In the genomic region with DNA sequence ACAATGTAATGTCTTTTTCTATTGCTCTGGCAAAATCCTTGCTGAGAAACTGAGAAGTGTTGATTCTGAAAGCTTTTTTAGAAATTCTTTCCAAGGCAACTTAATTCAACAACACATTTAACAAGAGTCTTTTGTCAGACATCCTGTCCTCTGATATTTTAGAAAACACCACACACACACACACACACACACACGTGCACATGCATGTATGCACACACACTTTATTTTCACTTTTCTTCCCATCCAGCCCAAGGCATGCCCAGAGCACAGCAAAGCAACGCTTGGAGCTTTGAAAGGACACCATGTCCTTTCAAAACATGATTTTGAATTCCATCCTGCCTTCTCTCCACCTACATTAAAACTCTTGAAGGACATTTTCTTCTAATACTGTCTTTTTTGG, we compare ENCODE assay signal across 23 cellular contexts.
DNase-seq lines count a peak whose midpoint lies in the region; ATAC-seq and TF ChIP-seq lines count a peak whose summit lies in the region.
"Had no signal": no experiment of that assay in that cellular context is flagged by ENCODE, and none has a peak within 500 bp of the region (broad histone marks: within the 10 kb centered on the region; RNA-seq: fewer than 3 reads in every experiment).

No MANE protein-coding gene starts in this region.

- peaks cover 6% of the 10 kb centered on the region; the same call in 1 of the 2 replicates for H3K9me2 ChIP-seq in GM23338 (ENCODE audit: insufficient read depth)

- TF ChIP-seq POLR2A in lower leg skin (IDR thresholded peaks at IDR 0.05): no peak

- H2AFZ ChIP-seq in ACC112 (ENCODE audit: low read length, unreplicated experiment): peak overlapping the region; percentile 78
- 0 out of 2 replicates have a peak overlapping the region, but pooled peaks have one; percentile 52 for H2AFZ ChIP-seq in GM23338

- no peaks in the 10 kb centered on the region for H3F3A ChIP-seq in GM23338 (replicated peaks; ENCODE audit: low read depth)

- WGBS in lower leg skin, 2 donors: 76 to 82% methylated on average over 2 of the region's 2 CpGs

- no peak overlapping the region for H3K27ac Mint-ChIP-seq in GM23338
- peak overlapping the region; percentile 26 for H3K27ac Mint-ChIP-seq in activated T-helper 17 cell treated with anti-CD3 and anti-CD28 coated beads, Interleukin-2, amount 50 U/mL, for 72 hours
- H3K27ac Mint-ChIP-seq: activated naive CD8-positive, alpha-beta T cell had no signal

- intact Hi-C loops in lower leg skin (cut with DNase I; ENCODE audit: low total_unique reads): no loop called here

- ATAC-seq in GM23338 (no peak), GM18909 (IDR thresholded peaks at IDR 0.05; ENCODE audit: poor library complexity, unreplicated experiment) (no peak), GM19397 (IDR thresholded peaks at IDR 0.05; ENCODE audit: unreplicated experiment) (no peak)
- ATAC-seq in activated T-helper 17 cell treated with anti-CD3 and anti-CD28 coated beads, Interleukin-2, amount 50 U/mL, for 72 hours (replicated peaks): no peak
- ATAC-seq: HCT116 had no signal

- no peaks in the 10 kb centered on the region for H3K9me3 Mint-ChIP-seq in GM23338
- no peaks in the 10 kb centered on the region for H3K9me3 Mint-ChIP-seq in activated T-helper 17 cell treated with anti-CD3 and anti-CD28 coated beads, Interleukin-2, amount 50 U/mL, for 72 hours

- no peak overlapping the region for H3K4me2 ChIP-seq in GM23338

- H3K79me2 ChIP-seq in ACC112 (ENCODE audit: control insufficient read depth, insufficient read depth, low read length, unreplicated experiment) (no peaks in the 10 kb centered on the region), GM23338 (replicated peaks; ENCODE audit: insufficient read depth) (no peaks in the 10 kb centered on the region)

- H3K4me3 ChIP-seq in ACC112 (ENCODE audit: low read depth, low read length) (peak overlapping the region; percentile 61), GM23338 (no peak overlapping the region), neutrophil (ENCODE audit: low read depth in 1 of 2, low read length in 1 of 2) (no peak overlapping the region), lower leg skin (ENCODE audit: low read depth, poor library complexity, severe bottlenecking) (no peak overlapping the region)
- H3K4me3 ChIP-seq: lung, uterus had no signal

- DNase-seq in GM23338 (ENCODE audit: low spot score): no peak
- DNase-seq in lower leg skin (ENCODE audit: low spot score in 2 of 2): no peak
- no peak for DNase-seq in effector CD8-positive, alpha-beta T cell (lab: John Stamatoyannopoulos, UW)
- DNase-seq: BE2C; caudate nucleus; dermis blood vessel endothelial cell; DMS79 treated with DMSO at 0.1 percent for 48 hours; kidney; MM.1S; NCI-H146; NCI-H524 treated with DMSO at 0.1 percent for 48 hours; small intestine; stimulated activated CD4-positive, alpha-beta T cell treated with anti-CD3 and anti-CD28 coated beads, Interleukin-1b, Interleukin-23, amount 100 ng/mL, for 48 hours; uterus had no signal

- no peaks in the 10 kb centered on the region for H3K36me3 Mint-ChIP-seq in GM23338 (ENCODE audit: low read depth)
- no peaks in the 10 kb centered on the region for H3K36me3 Mint-ChIP-seq in activated T-helper 17 cell treated with anti-CD3 and anti-CD28 coated beads, Interleukin-2, amount 50 U/mL, for 72 hours (ENCODE audit: low read depth)
- H3K36me3 Mint-ChIP-seq: activated naive CD8-positive, alpha-beta T cell had no signal

- H3K27ac ChIP-seq in ACC112 (ENCODE audit: low read depth, low read length) (no peak overlapping the region), GM23338 (ENCODE audit: low read depth) (no peak overlapping the region), neutrophil (peak overlapping the region; percentile 67)
- H3K27ac ChIP-seq: ascending aorta, uterus had no signal

- H3K4me3 Mint-ChIP-seq in GM23338: no peak overlapping the region
- H3K4me3 Mint-ChIP-seq in activated T-helper 17 cell treated with anti-CD3 and anti-CD28 coated beads, Interleukin-2, amount 50 U/mL, for 72 hours: peak overlapping the region; percentile 40
- H3K4me3 Mint-ChIP-seq: activated naive CD8-positive, alpha-beta T cell had no signal

- H3K27me3 ChIP-seq in ACC112 (ENCODE audit: insufficient read depth, low read length) (no peaks in the 10 kb centered on the region), GM23338 (ENCODE audit: insufficient read depth) (no peaks in the 10 kb centered on the region), neutrophil (no peaks in the 10 kb centered on the region)
- H3K27me3 ChIP-seq: ascending aorta, BE2C, uterus had no signal

- H3K36me3 ChIP-seq in ACC112 (ENCODE audit: insufficient read depth, low read length) (no peaks in the 10 kb centered on the region), GM23338 (ENCODE audit: insufficient read depth) (no peaks in the 10 kb centered on the region), neutrophil (no peaks in the 10 kb centered on the region)
- H3K36me3 ChIP-seq: ascending aorta, BE2C, uterus had no signal

- no peaks in the 10 kb centered on the region for H4K20me1 ChIP-seq in GM23338 (replicated peaks; ENCODE audit: insufficient read depth)

- peaks cover 2% of the 10 kb centered on the region for H3K27me3 Mint-ChIP-seq in GM23338 (ENCODE audit: insufficient read depth, low read depth, poor library complexity)
- peaks cover 24% of the 10 kb centered on the region for H3K27me3 Mint-ChIP-seq in activated T-helper 17 cell treated with anti-CD3 and anti-CD28 coated beads, Interleukin-2, amount 50 U/mL, for 72 hours

- no peak for TF ChIP-seq CTCF in GM23338 (conservative IDR thresholded peaks at IDR 0.05; ENCODE audit: low read depth in 2 of 2)
- no peak for TF ChIP-seq CTCF in neutrophil (IDR thresholded peaks at IDR 0.05)
- TF ChIP-seq CTCF in lower leg skin (IDR thresholded peaks at IDR 0.05): no peak

- H3K9me3 ChIP-seq in neutrophil: no peaks in the 10 kb centered on the region
- H3K9me3 ChIP-seq: ascending aorta, BE2C, uterus had no signal

- peaks cover 4% of the 10 kb centered on the region; the same call in 2 of the 3 replicates for H3K4me1 Mint-ChIP-seq in GM23338
- H3K4me1 Mint-ChIP-seq in activated T-helper 17 cell treated with anti-CD3 and anti-CD28 coated beads, Interleukin-2, amount 50 U/mL, for 72 hours: peaks cover 20% of the 10 kb centered on the region

- H3K4me1 ChIP-seq in ACC112 (ENCODE audit: control insufficient read depth, insufficient read depth, low read length, unreplicated experiment): no peaks in the 10 kb centered on the region
- no peaks in the 10 kb centered on the region; the same call in 1 of the 2 replicates for H3K4me1 ChIP-seq in GM23338 (ENCODE audit: insufficient read depth)
- peaks cover 75 to 80% of the 10 kb centered on the region in 2 experiments for H3K4me1 ChIP-seq in neutrophil (ENCODE audit: control insufficient read depth in 1 of 2, insufficient read depth in 1 of 2, low read depth in 1 of 2, low read length in 1 of 2)
- H3K4me1 ChIP-seq: ascending aorta, BE2C, uterus had no signal
